In the genomic region with DNA sequence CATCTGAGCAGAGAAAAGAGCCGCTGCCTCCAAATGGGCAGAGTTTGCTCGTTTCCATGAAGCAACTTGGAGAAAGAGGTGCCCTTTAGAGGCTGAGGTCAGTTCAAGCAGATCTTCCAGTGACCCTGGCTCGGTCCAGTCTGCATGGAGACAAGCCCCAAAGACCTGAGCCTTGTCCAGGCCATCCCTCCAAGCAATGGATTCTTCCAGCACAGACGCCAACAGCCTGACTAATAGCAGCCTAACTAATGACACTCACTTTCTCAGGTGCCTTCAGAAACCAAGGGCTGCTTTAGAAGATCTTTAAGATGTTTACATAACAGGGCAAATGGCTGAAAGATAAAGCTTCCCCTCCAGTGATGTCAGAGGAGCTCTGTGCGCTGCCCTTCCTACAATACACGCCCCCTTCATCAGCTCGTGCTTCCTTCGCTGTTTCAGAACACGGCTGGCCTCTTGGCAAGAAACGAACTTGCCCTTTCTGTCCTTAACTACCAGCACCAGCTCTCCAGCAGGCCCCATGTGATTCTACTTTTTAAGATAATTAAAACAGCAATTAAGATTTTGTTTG, we compare ENCODE assay signal across 16 cellular contexts.
DNase-seq lines count a peak whose midpoint lies in the region; ATAC-seq and TF ChIP-seq lines count a peak whose summit lies in the region.
"Had no signal": no experiment of that assay in that cellular context is flagged by ENCODE, and none has a peak within 500 bp of the region (broad histone marks: within the 10 kb centered on the region; RNA-seq: fewer than 3 reads in every experiment).

No MANE protein-coding gene starts in this region.

- H3K4me1 ChIP-seq in BLaER1 = peaks cover 58% of the 10 kb centered on the region
- H3K4me1 ChIP-seq: prostate gland had no signal

- H3K36me3 ChIP-seq in BLaER1 = 0 out of 2 replicates have a peak, but pooled peaks cover 4% of the 10 kb centered on the region
- H3K36me3 ChIP-seq: gastrocnemius medialis, prostate gland, WERI-Rb-1 had no signal

- H3K27me3 ChIP-seq in BLaER1 = no peaks in the 10 kb centered on the region
- H3K27me3 ChIP-seq: gastrocnemius medialis had no signal

- peaks cover 92% of the 10 kb centered on the region for H4K20me1 ChIP-seq in BLaER1

- no peak for TF ChIP-seq CTCF in fibroblast of villous mesenchyme (IDR thresholded peaks at IDR 0.05; ENCODE audit: insufficient read depth, low read depth, low read length)

- DNase-seq in NCI-H69 (lab: John Stamatoyannopoulos, UW) (peak; percentile 30), fibroblast of villous mesenchyme (ENCODE audit: low read depth) (peak; percentile 75), pons (ENCODE audit: low spot score) (peak; percentile 34), KG1 (lab: John Stamatoyannopoulos, UW) (no peak)
- DNase-seq: activated CD4-positive, alpha-beta memory T cell treated with anti-CD3 and anti-CD28 coated beads, Interleukin-2, amount 10 ng/mL, durations not matched to agents 7 days and 5 days; CD8-positive, alpha-beta memory T cell; gastrocnemius medialis; HCEC 1CT; naive thymus-derived CD4-positive, alpha-beta T cell; stimulated activated naive CD8-positive, alpha-beta T cell treated with anti-CD3 and anti-CD28 coated beads, Interleukin-15, amount 100 ng/mL, for 72 hours; WERI-Rb-1 had no signal

- no peak overlapping the region for H3K27ac ChIP-seq in BLaER1
- H3K27ac ChIP-seq: gastrocnemius medialis, WERI-Rb-1 had no signal

- ATAC-seq in GM18502 (IDR thresholded peaks at IDR 0.05; ENCODE audit: poor library complexity, unreplicated experiment) (no peak), GM18519 (IDR thresholded peaks at IDR 0.05; ENCODE audit: low FRiP score, unreplicated experiment) (no peak), GM21529 (IDR thresholded peaks at IDR 0.05; ENCODE audit: unreplicated experiment) (no peak)
- ATAC-seq: gastrocnemius medialis; naive thymus-derived CD4-positive, alpha-beta T cell; stimulated activated naive CD8-positive, alpha-beta T cell treated with anti-CD3 and anti-CD28 coated beads, Interleukin-15, amount 100 ng/mL, for 72 hours had no signal

- no peak overlapping the region for H3K9ac ChIP-seq in BLaER1

- H3K4me2 ChIP-seq in BLaER1 = peak overlapping the region; percentile 53

- H3K9me3 ChIP-seq in BLaER1 = no peaks in the 10 kb centered on the region
- H3K9me3 ChIP-seq: gastrocnemius medialis, prostate gland had no signal

- H3K4me3 ChIP-seq in BLaER1 (no peak overlapping the region), fibroblast of villous mesenchyme (ENCODE audit: low read depth, low read length) (no peak overlapping the region)
- H3K4me3 ChIP-seq: gastrocnemius medialis, prostate gland had no signal
